26 cellular contexts compared by ENCODE assay signal in genomic region chr9:109997682-109998081, GRCh38.
"Had no signal": no experiment of that assay in that cellular context is flagged by ENCODE, and none has a peak within 500 bp of the region (broad histone marks: within the 10 kb centered on the region; RNA-seq: fewer than 3 reads in every experiment).

No MANE protein-coding gene starts in this region.

- H3K27me3 ChIP-seq: breast epithelium, foreskin keratinocyte, sigmoid colon, thyroid gland had no signal

- H3K9me3 Mint-ChIP-seq: natural killer cell treated with Interleukin-12 subunit alpha and Interleukin-12 subunit beta and Interleukin-15 and Interleukin-18, amount 100 ng/mL, for 72 hours had no signal

- H3K4me2 ChIP-seq: smooth muscle cell had no signal

- DNase-seq: activated B cell treated with CpG ODN at 0.5 μM for 24 hours; activated CD4-positive, alpha-beta T cell treated with anti-CD3 and anti-CD28 coated beads for 36 hours; activated CD4-positive, alpha-beta T cell treated with anti-CD3 and anti-CD28 coated beads, Interleukin-2, amount 50 U/mL, for 48 hours; activated naive CD4-positive, alpha-beta T cell treated with Interleukin-2 at 50 U/mL for 16 hours; activated naive CD8-positive, alpha-beta T cell treated with anti-CD3 and anti-CD28 coated beads for 36 hours; activated T-cell treated with anti-CD3 and anti-CD28 coated beads, Interleukin-2, amount 50 U/mL, for 48 hours; erythroblast; foreskin keratinocyte; hippocampal formation; occipital lobe; posterior cingulate gyrus; sigmoid colon; stimulated activated CD4-positive, alpha-beta T cell treated with anti-CD3 and anti-CD28 coated beads, Interleukin-2, amount 100 ng/mL, for 48 hours; stimulated activated CD8-positive, alpha-beta memory T cell treated with anti-CD3 and anti-CD28 coated beads, Interleukin-4, amount 100 ng/mL, for 48 hours; stimulated activated naive CD4-positive, alpha-beta T cell treated with Interleukin-2 at 50 U/mL for 16 hours; substantia nigra; SW 1271; T-helper 17 cell; thyroid gland had no signal

- H3K4me1 ChIP-seq: breast epithelium, sigmoid colon, thyroid gland had no signal

- H3K27me3 Mint-ChIP-seq: activated B cell treated with CpG ODN at 0.5 μM for 24 hours; activated CD4-positive, alpha-beta T cell treated with anti-CD3 and anti-CD28 coated beads for 36 hours; activated naive CD8-positive, alpha-beta T cell treated with anti-CD3 and anti-CD28 coated beads for 36 hours; T-helper 17 cell had no signal

- H3K4me3 ChIP-seq: breast epithelium, coronary artery, sigmoid colon, SK-N-MC, smooth muscle cell, thyroid gland had no signal

- ATAC-seq: activated CD4-positive, alpha-beta T cell treated with anti-CD3 and anti-CD28 coated beads for 36 hours; natural killer cell treated with Interleukin-12 subunit alpha and Interleukin-12 subunit beta and Interleukin-15 and Interleukin-18, amount 100 ng/mL, for 72 hours; T-helper 17 cell had no signal

- H3K4me3 Mint-ChIP-seq: activated B cell treated with CpG ODN at 0.5 μM for 24 hours; activated CD4-positive, alpha-beta T cell treated with anti-CD3 and anti-CD28 coated beads for 36 hours; activated naive CD8-positive, alpha-beta T cell treated with anti-CD3 and anti-CD28 coated beads for 36 hours; mesothelial cell of epicardium; natural killer cell treated with Interleukin-12 subunit alpha and Interleukin-12 subunit beta and Interleukin-15 and Interleukin-18, amount 100 ng/mL, for 72 hours; T-helper 17 cell had no signal

- H3K36me3 ChIP-seq: breast epithelium, sigmoid colon, thyroid gland had no signal

- H3K27ac ChIP-seq: coronary artery, foreskin keratinocyte, SK-N-MC, thyroid gland had no signal

- FAIRE-seq: urothelium cell line had no signal

- H3K36me3 Mint-ChIP-seq: activated naive CD8-positive, alpha-beta T cell treated with anti-CD3 and anti-CD28 coated beads for 36 hours; natural killer cell treated with Interleukin-12 subunit alpha and Interleukin-12 subunit beta and Interleukin-15 and Interleukin-18, amount 100 ng/mL, for 72 hours had no signal

- H3K27ac Mint-ChIP-seq: activated B cell treated with CpG ODN at 0.5 μM for 24 hours; activated CD4-positive, alpha-beta T cell treated with anti-CD3 and anti-CD28 coated beads for 36 hours; activated naive CD8-positive, alpha-beta T cell treated with anti-CD3 and anti-CD28 coated beads for 36 hours; mesothelial cell of epicardium; natural killer cell treated with Interleukin-12 subunit alpha and Interleukin-12 subunit beta and Interleukin-15 and Interleukin-18, amount 100 ng/mL, for 72 hours; T-helper 17 cell had no signal

- H3K9me3 ChIP-seq: breast epithelium, sigmoid colon, thyroid gland had no signal

- H3K4me1 Mint-ChIP-seq: activated CD4-positive, alpha-beta T cell treated with anti-CD3 and anti-CD28 coated beads for 36 hours; activated naive CD8-positive, alpha-beta T cell treated with anti-CD3 and anti-CD28 coated beads for 36 hours; mesothelial cell of epicardium had no signal
